9 cellular contexts compared by ENCODE assay signal in the genomic region with DNA sequence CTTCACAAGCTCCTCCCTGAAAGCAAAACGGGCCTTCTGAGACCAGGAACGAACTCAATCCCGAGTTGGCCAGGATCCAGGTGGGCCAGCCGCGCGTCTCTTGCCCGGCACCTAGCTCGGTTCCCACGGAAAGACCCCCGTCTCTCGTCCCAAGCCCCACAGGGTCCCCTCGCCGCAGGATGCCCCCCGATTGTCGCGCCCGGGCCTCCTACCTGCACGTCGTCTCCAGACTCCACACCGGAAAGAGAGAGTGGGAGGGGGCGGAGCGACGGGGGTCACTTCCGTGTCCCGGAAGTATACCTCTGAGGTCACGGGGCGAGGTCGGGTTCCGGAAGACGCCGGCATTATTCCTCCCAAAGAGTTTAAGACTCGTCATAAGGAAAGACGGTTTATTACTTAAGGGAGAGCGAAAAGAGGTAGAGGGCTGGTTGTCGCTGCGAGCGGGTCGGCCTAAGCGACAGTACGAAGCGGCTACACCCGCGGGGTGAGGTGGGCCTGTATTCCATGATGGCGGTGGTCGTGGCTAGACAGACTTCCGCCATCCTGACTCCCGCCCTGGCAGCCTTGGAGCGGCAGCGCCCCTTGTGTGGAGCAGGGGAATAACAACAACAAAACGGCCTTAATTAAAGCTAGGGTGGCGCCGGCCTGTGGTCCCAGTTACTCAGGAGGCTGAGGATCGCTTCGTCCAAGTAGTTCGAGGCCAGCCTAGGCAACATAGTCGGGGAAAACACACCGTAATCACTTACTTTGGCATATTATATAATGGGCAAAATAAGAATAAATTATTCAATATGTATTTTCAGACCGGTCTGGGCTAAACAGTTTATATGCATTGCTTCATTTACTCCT. TPM values are rescaled to one million over a fixed set of nuclear protein-coding genes. Genes with fewer than 3 reads are reported as not detected.
A peak's percentile ranks its signal among the peaks of the same experiment; 100 is the strongest.
DNase-seq lines count a peak whose midpoint lies in the region; ATAC-seq, FAIRE-seq and TF ChIP-seq lines count a peak whose summit lies in the region.
"Had no signal": no experiment of that assay in that cellular context is flagged by ENCODE, and none has a peak within 500 bp of the region (broad histone marks: within the 10 kb centered on the region; RNA-seq: fewer than 3 reads in every experiment).

A gene (minus strand): TSS at position 249 of the 849 bp plus-strand sequence. CDS start 2,006 bp downstream, outside the sequence.

- H3K9me3 ChIP-seq in keratinocyte (ENCODE audit: control insufficient read depth, low read depth, low read length), result no peaks in the 10 kb centered on the region

- no peaks in the 10 kb centered on the region for H3K27me3 ChIP-seq in keratinocyte (ENCODE audit: control insufficient read depth, extremely low read depth, insufficient read depth, low read length)

- peak within 1 kb of the TSS; percentile 100 for H3K4me3 Mint-ChIP-seq in activated B cell treated with CpG ODN at 0.5 μM for 24 hours

- ATAC-seq in HG03196 (IDR thresholded peaks at IDR 0.05; ENCODE audit: unreplicated experiment) (peak; percentile 90), activated B cell treated with CpG ODN at 0.5 μM for 24 hours (ENCODE audit: low read depth) (peak; percentile 93)

- H3K27me3 Mint-ChIP-seq in activated B cell treated with CpG ODN at 0.5 μM for 24 hours, result no peaks in the 10 kb centered on the region

- TF ChIP-seq CTCF in AG09319 (IDR thresholded peaks at IDR 0.05; ENCODE audit: low read depth, low read length) (peak; percentile 80), activated B cell treated with CpG ODN at 0.5 μM for 24 hours (IDR thresholded peaks at IDR 0.05) (peak; percentile 53), keratinocyte (optimal IDR thresholded peaks at IDR 0.05 in 1 of 3, IDR thresholded peaks at IDR 0.05 in 1 of 3, conservative IDR thresholded peaks at IDR 0.05 in 1 of 3; ENCODE audit: extremely low read depth in 1 of 3, insufficient read depth in 2 of 3, low read length in 3 of 3) (peak; percentile 88 to 91 (median 90))

- peak within 1 kb of the TSS; percentile 99 for H3K9ac ChIP-seq in keratinocyte (ENCODE audit: control insufficient read depth, extremely low read depth, insufficient read depth, low read length)

- peak; percentile 72 for DNase-seq in AG09319 (ENCODE audit: extremely low read depth, low read depth)
- peak; percentile 83 for DNase-seq in NCI-H226
- DNase-seq in activated B cell treated with CpG ODN at 0.5 μM for 24 hours, result peak; percentile 91
- DNase-seq in caudate nucleus (lab: John Stamatoyannopoulos, UW), result peak in 60 of 61 donors; percentile 64 to 96 (median 88)
- DNase-seq in keratinocyte (ENCODE audit: low read depth, low spot score), result peak; percentile 89
- DNase-seq in stimulated activated CD4-positive, alpha-beta T cell treated with anti-CD3 and anti-CD28 coated beads, Interleukin-15, amount 100 ng/mL, for 1 hour (ENCODE audit: low read depth in 1 of 2, low spot score in 1 of 2), result peak; percentile 89

- intact Hi-C loops in activated B cell treated with CpG ODN at 0.5 μM for 24 hours (cut with micrococcal nuclease), result loop anchor here (1.0 to 5.0 kb wide), 8 partner anchors 38 to 309 kb away; a partner anchor contains a TSS

- peaks cover 42% of the 10 kb centered on the region for H3K79me2 ChIP-seq in keratinocyte (ENCODE audit: control insufficient read depth, insufficient read depth, low read length)

- POLR2A ChIA-PET in activated B cell treated with CpG ODN at 0.5 μM for 24 hours (lab: Charles Lee), result interaction anchor here (0.5 to 5.3 kb wide), 41 partner anchors 9 to 1321 kb away, joined by 3 to 125 read pairs (median 5); a partner anchor contains a TSS

- no peak for FAIRE-seq in keratinocyte (lab: Jason Lieb, UNC)
- FAIRE-seq: endometrium had no signal

- CTCF ChIA-PET in activated B cell treated with CpG ODN at 0.5 μM for 24 hours (lab: Charles Lee), result interaction anchor here (0.7 to 2.0 kb wide), 9 partner anchors 9 to 74 kb away, joined by 3 to 21 read pairs (median 5); no protein-coding TSS in a partner anchor

- H3K36me3 ChIP-seq in keratinocyte (ENCODE audit: control insufficient read depth in 2 of 2, extremely low read depth in 1 of 2, insufficient read depth in 2 of 2, low read length in 2 of 2), result peaks cover 33 to 37% of the 10 kb centered on the region in 2 experiments

- H3K27ac Mint-ChIP-seq in activated B cell treated with CpG ODN at 0.5 μM for 24 hours, result peak within 1 kb of the TSS; percentile 100

- H2AFZ ChIP-seq in keratinocyte (ENCODE audit: control insufficient read depth, low read length), result peak within 1 kb of the TSS; percentile 94

- peak within 1 kb of the TSS; percentile 72 to 95 (median 85) for H3K4me3 ChIP-seq in keratinocyte (ENCODE audit: control insufficient read depth in 2 of 3, extremely low read depth in 1 of 3, insufficient read depth in 2 of 3, low read depth in 1 of 3, low read length in 3 of 3)

- peak; percentile 97 for TF ChIP-seq POLR2A in GM18951 (IDR thresholded peaks at IDR 0.05; ENCODE audit: extremely low read depth, insufficient read depth, insufficient read length)

- H3K4me2 ChIP-seq in keratinocyte (ENCODE audit: control insufficient read depth, extremely low read depth, insufficient read depth, low read depth, low read length), result peak within 1 kb of the TSS; percentile 81

- H3K27ac ChIP-seq in caudate nucleus (ENCODE audit: low read depth, low read length) (peak within 1 kb of the TSS; percentile 99), keratinocyte (ENCODE audit: control insufficient read depth, insufficient read depth, low read length) (peak within 1 kb of the TSS; percentile 98)

- H3K4me1 ChIP-seq in keratinocyte (ENCODE audit: control insufficient read depth, extremely low read depth, insufficient read depth, low read length), result peaks cover 12% of the 10 kb centered on the region

- dilution Hi-C loops in keratinocyte (cut with MboI; ENCODE audit: extremely low pct_ligation_motif_present, low sequenced_read_pairs), result no loop called here

- peaks cover 53% of the 10 kb centered on the region for H3K36me3 Mint-ChIP-seq in activated B cell treated with CpG ODN at 0.5 μM for 24 hours (ENCODE audit: low read depth)

- peaks cover 31% of the 10 kb centered on the region for H4K20me1 ChIP-seq in keratinocyte (ENCODE audit: control insufficient read depth, extremely low read depth, insufficient read depth, low read length)

- in situ Hi-C loops in GM18951 (cut with MboI; ENCODE audit: low sequenced_read_pairs, unreplicated experiment), result loop anchor here (10.0 kb wide), 1 partner anchor 95 kb away; no protein-coding TSS in a partner anchor

- peaks cover 43% of the 10 kb centered on the region for H3K4me1 Mint-ChIP-seq in activated B cell treated with CpG ODN at 0.5 μM for 24 hours

- H3K9me1 ChIP-seq in keratinocyte (ENCODE audit: control insufficient read depth, extremely low read depth, insufficient read depth, low read length), result no peaks in the 10 kb centered on the region

- H3K9me3 Mint-ChIP-seq in activated B cell treated with CpG ODN at 0.5 μM for 24 hours, result no peaks in the 10 kb centered on the region

RNA-seq across cellular contexts. Expression of the gene that starts here (rescaled TPM):
- 4,086 and 4,865 TPM in 2 replicates for total RNA-seq in activated B cell treated with CpG ODN at 0.5 μM for 24 hours
- 3,540 to 4,624 TPM (median 3,588 TPM) in 3 replicates for polyA plus RNA-seq in keratinocyte
- polyA plus RNA-seq in keratinocyte (2011; ENCODE audit: low read depth), result 630 TPM
- 6,466 and 6,976 TPM in 2 replicates for polyA plus RNA-seq in keratinocyte (2011; cell fraction: cytosol; rRNA removed)
- 1,255 and 1,377 TPM in 2 replicates for polyA plus RNA-seq in keratinocyte (2011; cell fraction: nucleus; rRNA removed)
- polyA plus RNA-seq in keratinocyte (2012; ENCODE audit: low replicate concordance), result 2,935 and 4,321 TPM in 2 replicates
- polyA minus RNA-seq in keratinocyte, result 778 to 1,315 TPM (median 1,196 TPM) in 3 replicates
- polyA minus RNA-seq in keratinocyte (2011; cell fraction: cytosol; rRNA and poly(A)+ RNA removed), result 781 TPM
- 129 and 187 TPM in 2 replicates for polyA minus RNA-seq in keratinocyte (2011; cell fraction: nucleus; rRNA and poly(A)+ RNA removed)

Comparison
In these comparisons a context has a peak if more than half of its experiments do, and no peak if none do; other contexts are left out.
1. Peak in every context shown above with its lines: DNase-seq, ATAC-seq, H3K4me3 ChIP-seq and H3K27ac ChIP-seq.